In genomic region chr7:102596036-102596435, GRCh38 we compare ENCODE assay signal across 10 cellular contexts. TPM values are rescaled to one million over a fixed set of nuclear protein-coding genes. Genes with fewer than 3 reads are reported as not detected.
"Had no signal": no experiment of that assay in that cellular context is flagged by ENCODE, and none has a peak within 500 bp of the region (broad histone marks: within the 10 kb centered on the region; RNA-seq: fewer than 3 reads in every experiment).

No MANE protein-coding gene starts in this region.

RNA-seq across cellular contexts. Expression of gene SPDYE2, which starts 45.0 kb away (rescaled TPM):
- total RNA-seq: activated CD4-positive, alpha-beta memory T cell treated with anti-CD3 and anti-CD28 coated beads for 36 hours; activated T-helper 2 cell treated with anti-CD3 and anti-CD28 coated beads, Interferon-gamma antibody, Interleukin-2, Interleukin-4, amounts not matched to agents 10 μg/mL and 5 μg/mL and 100 μg/mL, durations not matched to agents 14 hours and 24 hours and 36 hours; aorta; astrocyte; body of pancreas; breast epithelium; cardiac septum; cerebellum; T-helper 1 cell treated with Interleukin-12 subunit alpha and Interleukin-12 subunit beta and Interleukin-4 antibody, amounts not matched to agents 30 ng/mL and 1 ng/mL, for 36 hours; T-helper 2 cell treated with Interferon-gamma antibody and Interleukin-4, amounts not matched to agents 100 ng/mL and 5 ng/mL, for 36 hours had no signal
- polyA plus RNA-seq: aorta had no signal
